23 cellular contexts compared by ENCODE assay signal in the genomic region with DNA sequence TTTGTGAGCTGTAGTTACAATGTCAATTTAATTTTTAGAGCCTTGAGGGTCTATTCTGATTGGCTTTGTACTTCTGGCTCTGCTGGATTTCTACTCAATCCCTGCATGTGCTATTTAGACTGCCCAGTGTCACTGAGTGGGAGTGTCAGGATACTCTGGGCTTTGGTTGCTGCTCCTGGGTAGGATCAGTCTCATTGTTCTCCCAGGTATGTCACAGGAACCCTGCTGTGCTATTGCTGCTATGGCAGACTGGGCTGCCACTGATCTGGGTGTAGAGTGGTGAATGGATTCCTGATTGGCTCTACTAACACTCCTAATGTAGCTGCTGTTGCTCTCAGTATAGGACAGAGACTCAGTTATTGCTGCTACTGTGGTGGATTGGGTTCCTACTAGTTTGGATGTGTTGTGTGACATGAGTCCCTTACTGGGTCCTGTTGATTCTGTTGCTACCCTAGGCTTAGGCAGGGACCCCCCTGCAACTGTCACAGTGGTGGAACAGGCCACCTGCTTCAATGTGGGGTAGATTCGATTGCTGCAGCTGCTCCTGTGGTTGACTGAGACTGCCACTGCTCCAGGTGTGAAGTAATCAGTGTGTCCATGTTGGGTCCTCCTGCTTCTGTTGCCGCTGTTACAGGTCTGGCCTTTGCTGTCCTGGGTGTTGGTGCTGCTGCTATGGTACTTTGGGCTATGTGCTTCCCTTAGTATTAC.
"Had no signal": no experiment of that assay in that cellular context is flagged by ENCODE, and none has a peak within 500 bp of the region (broad histone marks: within the 10 kb centered on the region; RNA-seq: fewer than 3 reads in every experiment).

No MANE protein-coding gene starts in this region.

- H3K4me1 Mint-ChIP-seq: memory B cell had no signal

- H3K9me3 Mint-ChIP-seq: memory B cell; natural killer cell treated with Interleukin-12 subunit alpha and Interleukin-12 subunit beta and Interleukin-15 and Interleukin-18, amount 100 ng/mL, for 72 hours had no signal

- H3K4me3 ChIP-seq: gastrocnemius medialis, heart right ventricle, left lung, psoas muscle, right lobe of liver, smooth muscle cell, tibial nerve, vagina had no signal

- DNase-seq: activated CD4-positive, alpha-beta T cell treated with anti-CD3 and anti-CD28 coated beads, Interleukin-2, amount 50 U/mL, for 4 hours; activated CD4-positive, CD25-positive, alpha-beta regulatory T cell treated with anti-CD3 and anti-CD28 coated beads, Interleukin-2, amount 50 U/mL, for 72 hours; activated naive CD4-positive, alpha-beta T cell; activated T-cell treated with anti-CD3 and anti-CD28 coated beads for 4 hours; anterior cingulate cortex; dermis blood vessel endothelial cell; erythroblast; gastrocnemius medialis; heart right ventricle; left lung; occipital lobe; psoas muscle; right lobe of liver; stimulated activated CD4-positive, alpha-beta T cell treated with anti-CD3 and anti-CD28 coated beads, Interleukin-4, amount 100 ng/mL, for 4 hours; stimulated activated CD8-positive, alpha-beta memory T cell treated with anti-CD3 and anti-CD28 coated beads, Interleukin-4, amount 100 ng/mL, for 48 hours; stimulated activated naive CD4-positive, alpha-beta T cell treated with Interleukin-2 at 50 U/mL for 16 hours; substantia nigra; T1000 had no signal

- H3K27ac ChIP-seq: gastrocnemius medialis, heart right ventricle, left lung, psoas muscle, right lobe of liver, tibial nerve, vagina had no signal

- H3K27me3 Mint-ChIP-seq: memory B cell; natural killer cell treated with Interleukin-12 subunit alpha and Interleukin-12 subunit beta and Interleukin-15 and Interleukin-18, amount 100 ng/mL, for 72 hours had no signal

- H3K36me3 Mint-ChIP-seq: memory B cell; natural killer cell treated with Interleukin-12 subunit alpha and Interleukin-12 subunit beta and Interleukin-15 and Interleukin-18, amount 100 ng/mL, for 72 hours had no signal

- H3K9me3 ChIP-seq: gastrocnemius medialis, left lung, psoas muscle, right lobe of liver, tibial nerve, vagina had no signal

- H3K36me3 ChIP-seq: gastrocnemius medialis, heart right ventricle, left lung, right lobe of liver, tibial nerve, vagina had no signal

- ATAC-seq: gastrocnemius medialis; heart right ventricle; left lung; natural killer cell treated with Interleukin-12 subunit alpha and Interleukin-12 subunit beta and Interleukin-15 and Interleukin-18, amount 100 ng/mL, for 72 hours; psoas muscle; right lobe of liver had no signal

- H3K4me1 ChIP-seq: gastrocnemius medialis, heart right ventricle, left lung, psoas muscle, right lobe of liver, tibial nerve, vagina had no signal

- H3K4me3 Mint-ChIP-seq: memory B cell; natural killer cell treated with Interleukin-12 subunit alpha and Interleukin-12 subunit beta and Interleukin-15 and Interleukin-18, amount 100 ng/mL, for 72 hours had no signal

- H3K27me3 ChIP-seq: gastrocnemius medialis, left lung, right lobe of liver, tibial nerve, vagina had no signal

- H3K27ac Mint-ChIP-seq: memory B cell; natural killer cell treated with Interleukin-12 subunit alpha and Interleukin-12 subunit beta and Interleukin-15 and Interleukin-18, amount 100 ng/mL, for 72 hours had no signal
